ENCODE assay signal across 24 cellular contexts in the genomic region with DNA sequence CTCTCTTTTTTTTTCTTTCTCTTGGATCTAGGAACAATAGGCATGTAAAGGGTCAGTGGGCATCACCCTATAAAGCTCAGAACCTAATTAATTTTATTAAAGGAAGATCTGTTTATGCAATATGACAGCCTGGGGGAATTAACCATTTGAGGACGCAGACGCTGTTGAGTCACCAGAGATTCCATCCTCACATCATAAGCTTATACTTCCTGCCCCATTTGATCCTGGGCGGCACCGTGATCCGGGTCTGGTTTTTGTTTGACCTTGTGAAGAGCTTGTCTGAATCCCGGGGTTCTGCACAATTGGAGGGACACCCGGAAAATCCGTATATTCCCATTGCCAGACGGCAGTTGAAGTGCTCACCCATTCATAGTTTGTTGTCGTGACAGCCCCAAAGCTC. TPM values are rescaled to one million over a fixed set of nuclear protein-coding genes. Genes with fewer than 3 reads are reported as not detected.
DNase-seq lines count a peak whose midpoint lies in the region; ATAC-seq, FAIRE-seq and TF ChIP-seq lines count a peak whose summit lies in the region.
"Had no signal": no experiment of that assay in that cellular context is flagged by ENCODE, and none has a peak within 500 bp of the region (broad histone marks: within the 10 kb centered on the region; RNA-seq: fewer than 3 reads in every experiment).

No MANE protein-coding gene starts in this region.

- H3K27ac Mint-ChIP-seq in GM23338: no peak overlapping the region
- H3K27ac Mint-ChIP-seq: stimulated activated memory B cell treated with anti-CD40 and anti-IgM and Interleukin-4, amounts not matched to agents 10 μg/mL and 1 μg/mL and 100 μg/mL, for 72 hours; T-cell had no signal

- H3K4me1 ChIP-seq in DOHH2 (ENCODE audit: control insufficient read depth, low read length): peaks cover 22% of the 10 kb centered on the region
- peaks cover 35% of the 10 kb centered on the region for H3K4me1 ChIP-seq in GM23338 (ENCODE audit: insufficient read depth)
- H3K4me1 ChIP-seq in mesodermal cell (ENCODE audit: control insufficient read depth, insufficient read depth, low read length, poor library complexity, severe bottlenecking): peaks cover 37% of the 10 kb centered on the region
- no peaks in the 10 kb centered on the region for H3K4me1 ChIP-seq in mucosa of descending colon (ENCODE audit: low read depth)
- H3K4me1 ChIP-seq in esophagus squamous epithelium: peaks cover 0 to 19% (median 5%) of the 10 kb centered on the region in 3 donors
- H3K4me1 ChIP-seq: adrenal gland, BE2C, Caco-2 had no signal

- peaks cover 25% of the 10 kb centered on the region for H3K4me1 Mint-ChIP-seq in GM23338
- H3K4me1 Mint-ChIP-seq: central memory CD8-positive, alpha-beta T cell had no signal

- H4K20me1 ChIP-seq in DOHH2 (ENCODE audit: control insufficient read depth, insufficient read depth, low read depth, low read length) (no peaks in the 10 kb centered on the region), GM23338 (replicated peaks; ENCODE audit: insufficient read depth) (no peaks in the 10 kb centered on the region)

- no peak for FAIRE-seq in bronchial epithelial cell (lab: Jason Lieb, UNC)
- FAIRE-seq: GM12891 had no signal

- ATAC-seq in GM23338 (no peak), mucosa of descending colon (no peak)
- no peak for ATAC-seq in activated CD4-positive, CD25-positive, alpha-beta regulatory T cell treated with anti-CD3 and anti-CD28 coated beads, Interleukin-2, amount 50 U/mL, for 24 hours
- ATAC-seq: heart right ventricle; stimulated activated memory B cell treated with anti-CD40 and anti-IgM and Interleukin-4, amounts not matched to agents 10 μg/mL and 1 μg/mL and 100 μg/mL, for 72 hours; T-cell had no signal

- no peaks in the 10 kb centered on the region for H3F3A ChIP-seq in DOHH2 (ENCODE audit: control insufficient read depth, insufficient read depth)
- H3F3A ChIP-seq in GM23338 (replicated peaks; ENCODE audit: low read depth): no peaks in the 10 kb centered on the region

- DNase-seq in GM23338 (ENCODE audit: low spot score): peak; percentile 30
- peak; percentile 61 for DNase-seq in bronchial epithelial cell (ENCODE audit: low read depth)
- DNase-seq in DMS153 treated with DMSO at 0.1 percent for 48 hours (lab: John Stamatoyannopoulos, UW; ENCODE audit: unreplicated experiment): no peak
- DNase-seq in mucosa of descending colon: no peak
- no peak for DNase-seq in esophagus squamous epithelium (lab: John Stamatoyannopoulos, UW)
- DNase-seq: adrenal gland; BE2C; Caco-2; effector CD8-positive, alpha-beta T cell; heart right ventricle; NCI-H1436; NK-92 treated with Interleukin-12 subunit alpha and Interleukin-12 subunit beta, amount 100 ng/mL, for 24 hours; nucleus accumbens; RPMI8226; T-cell; thyroid gland had no signal

- peaks cover 2% of the 10 kb centered on the region for H3K27me3 Mint-ChIP-seq in GM23338 (ENCODE audit: insufficient read depth, low read depth, poor library complexity)

- TF ChIP-seq POLR2A in esophagus squamous epithelium (IDR thresholded peaks at IDR 0.05): no peak

- TF ChIP-seq CTCF in DOHH2 (IDR thresholded peaks at IDR 0.05; ENCODE audit: low read depth, low read length, poor library complexity, severe bottlenecking) (no peak), GM23338 (conservative IDR thresholded peaks at IDR 0.05; ENCODE audit: low read depth in 2 of 2) (no peak), bronchial epithelial cell (IDR thresholded peaks at IDR 0.05; ENCODE audit: insufficient read depth, low read length, severe bottlenecking) (no peak), mucosa of descending colon (IDR thresholded peaks at IDR 0.05) (no peak), esophagus squamous epithelium (IDR thresholded peaks at IDR 0.05) (no peak)

- WGBS in mesodermal cell (ENCODE audit: insufficient coverage in 2 of 2), 2 experiments: 19 to 20% methylated on average over 1 to 7 of the region's 10 CpGs
- 6 to 8% methylated on average over 10 of the region's 10 CpGs for WGBS in esophagus squamous epithelium, 2 donors

- H3K79me2 ChIP-seq in DOHH2 (ENCODE audit: control insufficient read depth, low read length): no peaks in the 10 kb centered on the region
- H3K79me2 ChIP-seq in GM23338 (replicated peaks; ENCODE audit: insufficient read depth): no peaks in the 10 kb centered on the region

- H3K9me3 Mint-ChIP-seq in GM23338: no peaks in the 10 kb centered on the region
- H3K9me3 Mint-ChIP-seq: central memory CD8-positive, alpha-beta T cell; stimulated activated memory B cell treated with anti-CD40 and anti-IgM and Interleukin-4, amounts not matched to agents 10 μg/mL and 1 μg/mL and 100 μg/mL, for 72 hours; T-cell had no signal

- H3K4me3 Mint-ChIP-seq in GM23338: no peak overlapping the region
- H3K4me3 Mint-ChIP-seq: central memory CD8-positive, alpha-beta T cell; stimulated activated memory B cell treated with anti-CD40 and anti-IgM and Interleukin-4, amounts not matched to agents 10 μg/mL and 1 μg/mL and 100 μg/mL, for 72 hours had no signal

- intact Hi-C loops in mucosa of descending colon (cut with DNase I, micrococcal nuclease) (no loop called here), esophagus squamous epithelium (cut with DNase I) (no loop called here)

- H3K27ac ChIP-seq in DOHH2 (ENCODE audit: low read depth, low read length): no peak overlapping the region
- H3K27ac ChIP-seq in GM23338 (ENCODE audit: low read depth): no peak overlapping the region
- peak overlapping the region; percentile 72 for H3K27ac ChIP-seq in mesodermal cell (ENCODE audit: low read depth, low read length, severe bottlenecking)
- no peak overlapping the region for H3K27ac ChIP-seq in esophagus squamous epithelium
- H3K27ac ChIP-seq: adrenal gland, heart right ventricle, right atrium auricular region, thyroid gland had no signal

- H3K27me3 ChIP-seq in DOHH2 (ENCODE audit: control insufficient read depth, low read length) (peaks cover 60% of the 10 kb centered on the region), GM23338 (ENCODE audit: insufficient read depth) (peaks cover 48% of the 10 kb centered on the region), bronchial epithelial cell (ENCODE audit: control insufficient read depth, insufficient read depth, low read length) (peaks cover 1% of the 10 kb centered on the region), esophagus squamous epithelium (peaks cover 0 to 86% (median 14%) of the 10 kb centered on the region in 4 donors)

- H3K4me3 ChIP-seq in DOHH2 (ENCODE audit: low read length): peak overlapping the region; percentile 67; the same call in 1 of the 2 replicates
- H3K4me3 ChIP-seq in GM23338: peak overlapping the region; percentile 71
- no peak overlapping the region for H3K4me3 ChIP-seq in bronchial epithelial cell (ENCODE audit: low read depth, low read length)
- H3K4me3 ChIP-seq in mesodermal cell (ENCODE audit: extremely low read depth, insufficient read depth, low read length, poor library complexity, severe bottlenecking): peak overlapping the region; percentile 38
- H3K4me3 ChIP-seq in mucosa of descending colon: no peak overlapping the region
- H3K4me3 ChIP-seq in esophagus squamous epithelium: no peak overlapping the region

- H3K36me3 Mint-ChIP-seq in GM23338 (ENCODE audit: low read depth): no peaks in the 10 kb centered on the region
- H3K36me3 Mint-ChIP-seq: stimulated activated memory B cell treated with anti-CD40 and anti-IgM and Interleukin-4, amounts not matched to agents 10 μg/mL and 1 μg/mL and 100 μg/mL, for 72 hours; T-cell had no signal

- H3K4me2 ChIP-seq in DOHH2 (ENCODE audit: low read length): peak overlapping the region; percentile 60
- H3K4me2 ChIP-seq in GM23338: peak overlapping the region; percentile 90

- H3K9me2 ChIP-seq in DOHH2 (replicated peaks; ENCODE audit: control insufficient read depth, low read length): no peaks in the 10 kb centered on the region
- H3K9me2 ChIP-seq in GM23338 (ENCODE audit: insufficient read depth): no peaks in the 10 kb centered on the region

- H3K36me3 ChIP-seq in DOHH2 (ENCODE audit: control insufficient read depth, low read length): no peaks in the 10 kb centered on the region
- no peaks in the 10 kb centered on the region for H3K36me3 ChIP-seq in GM23338 (ENCODE audit: insufficient read depth)
- no peaks in the 10 kb centered on the region for H3K36me3 ChIP-seq in bronchial epithelial cell (ENCODE audit: control insufficient read depth, insufficient read depth, low read length)
- no peaks in the 10 kb centered on the region for H3K36me3 ChIP-seq in mesodermal cell (ENCODE audit: control insufficient read depth, insufficient read depth, low read length)
- no peaks in the 10 kb centered on the region for H3K36me3 ChIP-seq in mucosa of descending colon (ENCODE audit: low read depth)
- no peaks in the 10 kb centered on the region for H3K36me3 ChIP-seq in esophagus squamous epithelium
- H3K36me3 ChIP-seq: adrenal gland, BE2C, heart right ventricle, right atrium auricular region, thyroid gland had no signal

- H3K9me3 ChIP-seq in DOHH2 (ENCODE audit: control insufficient read depth, insufficient read depth, low read length): no peaks in the 10 kb centered on the region
- H3K9me3 ChIP-seq in mesodermal cell (ENCODE audit: control insufficient read depth, low read length): no peaks in the 10 kb centered on the region
- no peaks in the 10 kb centered on the region for H3K9me3 ChIP-seq in mucosa of descending colon
- no peaks in the 10 kb centered on the region for H3K9me3 ChIP-seq in esophagus squamous epithelium
- H3K9me3 ChIP-seq: adrenal gland, BE2C, Caco-2, heart right ventricle, right atrium auricular region, thyroid gland had no signal

- peak overlapping the region; percentile 91; the same call in 1 of the 2 replicates for H2AFZ ChIP-seq in GM23338

TF ChIP-seq in GM23338, 12 proteins besides CTCF, POLR2A, EP300 and RAD21 (continues in another document):
- no peak for TF ChIP-seq STAT1 (IDR thresholded peaks at IDR 0.05; ENCODE audit: unreplicated experiment)
- no peak for TF ChIP-seq JUNB (IDR thresholded peaks at IDR 0.05; ENCODE audit: unreplicated experiment)

RNA-seq across cellular contexts. Expression of gene BCL11A, which starts 16.8 kb away (rescaled TPM):
- 49.2 and 57.5 TPM in 2 replicates for total RNA-seq in GM23338 (2014; rRNA removed; shearing (Covaris generic))
- polyA plus RNA-seq in GM23338 (2016; fragmentation: Nextera tagmentation; extraction: Ambion mirVana): 72.5 and 77.6 TPM in 2 replicates
- total RNA-seq in bronchial epithelial cell: 1.8 and 3.6 TPM in 2 replicates
- 11.3 TPM for polyA plus RNA-seq in mesodermal cell (2013, experiment 1 of 2)
- 11.6 TPM for polyA plus RNA-seq in mesodermal cell (2013, experiment 2 of 2)
- total RNA-seq in mucosa of descending colon: 10 to 100 TPM; 22.8 to 59.6 (median 40.7) TPM
- total RNA-seq in esophagus squamous epithelium: 10 to 100 TPM; 23.9 to 46.2 (median 33.8) TPM
- total RNA-seq: HT-29 had no signal

Comparison
In these comparisons a context has a peak if more than half of its experiments do, and no peak if none do; other contexts are left out.
1. H3K4me3 ChIP-seq: peak in DOHH2 (single experiment), GM23338 (single experiment) and mesodermal cell (single experiment); none in bronchial epithelial cell (single experiment), mucosa of descending colon (single experiment) and esophagus squamous epithelium (0 of 4).
2. DNase-seq: peak in GM23338 (single experiment) and bronchial epithelial cell (single experiment); none in DMS153 treated with DMSO at 0.1 percent for 48 hours (single experiment), mucosa of descending colon (0 of 3) and esophagus squamous epithelium (single experiment).